In genomic region chr11:93521086-93521485, GRCh38 we compare ENCODE assay signal across 14 cellular contexts. TPM values are rescaled to one million over a fixed set of nuclear protein-coding genes. Genes with fewer than 3 reads are reported as not detected.
DNase-seq lines count a peak whose midpoint lies in the region; ATAC-seq and TF ChIP-seq lines count a peak whose summit lies in the region.
"Had no signal": no experiment of that assay in that cellular context is flagged by ENCODE, and none has a peak within 500 bp of the region (broad histone marks: within the 10 kb centered on the region; RNA-seq: fewer than 3 reads in every experiment).

No MANE protein-coding gene starts in this region.

- peak overlapping the region; percentile 21 for H3K9ac ChIP-seq in Loucy (ENCODE audit: low read depth, low read length, poor library complexity, severe bottlenecking)

- peak; percentile 73 for DNase-seq in activated CD4-positive, alpha-beta T cell treated with anti-CD3 and anti-CD28 coated beads, Interleukin-2, amount 10 ng/mL, durations not matched to agents 24 days and 14 days
- DNase-seq in activated CD4-positive, alpha-beta T cell treated with anti-CD3 and anti-CD28 coated beads, Interleukin-2, amount 50 U/mL, for 4 hours, result no peak
- DNase-seq in natural killer cell treated with Interleukin-12 subunit alpha and Interleukin-12 subunit beta and Interleukin-15 and Interleukin-18, amount 100 ng/mL, for 72 hours (ENCODE audit: low spot score), result no peak
- DNase-seq in NCI-H2029 (lab: John Stamatoyannopoulos, UW), result no peak
- DNase-seq in activated gamma-delta T cell (lab: John Stamatoyannopoulos, UW), result no peak
- DNase-seq: activated CD8-positive, alpha-beta memory T cell treated with anti-CD3 and anti-CD28 coated beads for 24 hours; cerebellar nuclear complex; kidney; NCI-H2227 treated with DMSO at 0.1 percent for 48 hours; stimulated activated CD4-positive, alpha-beta T cell treated with anti-CD3 and anti-CD28 coated beads, Interleukin-1b, Interleukin-23, amount 100 ng/mL, for 48 hours had no signal

- no peaks in the 10 kb centered on the region for H3K27me3 ChIP-seq in Loucy (ENCODE audit: insufficient read depth, low read length, poor library complexity, severe bottlenecking)

- H3K4me3 ChIP-seq in Loucy (ENCODE audit: low read length, poor library complexity, severe bottlenecking), result peak overlapping the region; percentile 15

- no peaks in the 10 kb centered on the region for H3K27me3 Mint-ChIP-seq in activated CD4-positive, alpha-beta T cell treated with anti-CD3 and anti-CD28 coated beads, Interleukin-2, amount 10 ng/mL, durations not matched to agents 24 days and 14 days
- no peaks in the 10 kb centered on the region for H3K27me3 Mint-ChIP-seq in natural killer cell treated with Interleukin-12 subunit alpha and Interleukin-12 subunit beta and Interleukin-15 and Interleukin-18, amount 100 ng/mL, for 72 hours
- H3K27me3 Mint-ChIP-seq: activated naive CD8-positive, alpha-beta T cell had no signal

- peaks cover 13% of the 10 kb centered on the region for H3K36me3 Mint-ChIP-seq in activated CD4-positive, alpha-beta T cell treated with anti-CD3 and anti-CD28 coated beads, Interleukin-2, amount 10 ng/mL, durations not matched to agents 24 days and 14 days (ENCODE audit: low read depth)
- H3K36me3 Mint-ChIP-seq in natural killer cell treated with Interleukin-12 subunit alpha and Interleukin-12 subunit beta and Interleukin-15 and Interleukin-18, amount 100 ng/mL, for 72 hours, result no peaks in the 10 kb centered on the region
- H3K36me3 Mint-ChIP-seq: activated naive CD8-positive, alpha-beta T cell had no signal

- H3K9me2 ChIP-seq in Loucy (replicated peaks; ENCODE audit: low read depth, low read length), result no peaks in the 10 kb centered on the region

- no peak overlapping the region for H2AFZ ChIP-seq in Loucy (ENCODE audit: low read length)

- H3K4me1 Mint-ChIP-seq in activated CD4-positive, alpha-beta T cell treated with anti-CD3 and anti-CD28 coated beads, Interleukin-2, amount 10 ng/mL, durations not matched to agents 24 days and 14 days, result peaks cover 70% of the 10 kb centered on the region
- H3K4me1 Mint-ChIP-seq in natural killer cell treated with Interleukin-12 subunit alpha and Interleukin-12 subunit beta and Interleukin-15 and Interleukin-18, amount 100 ng/mL, for 72 hours (ENCODE audit: low read depth in 2 of 2), result peaks cover 35 to 40% of the 10 kb centered on the region in 2 donors

- ATAC-seq in natural killer cell treated with Interleukin-12 subunit alpha and Interleukin-12 subunit beta and Interleukin-15 and Interleukin-18, amount 100 ng/mL, for 72 hours, result peak; percentile 52 to 74
- no peak for ATAC-seq in GM18868 (IDR thresholded peaks at IDR 0.05; ENCODE audit: unreplicated experiment)

- H3K9me3 Mint-ChIP-seq in activated CD4-positive, alpha-beta T cell treated with anti-CD3 and anti-CD28 coated beads, Interleukin-2, amount 10 ng/mL, durations not matched to agents 24 days and 14 days, result no peaks in the 10 kb centered on the region
- no peaks in the 10 kb centered on the region for H3K9me3 Mint-ChIP-seq in natural killer cell treated with Interleukin-12 subunit alpha and Interleukin-12 subunit beta and Interleukin-15 and Interleukin-18, amount 100 ng/mL, for 72 hours

- peak overlapping the region; percentile 69 for H3K27ac ChIP-seq in VCaP

- H3K4me2 ChIP-seq in Loucy (ENCODE audit: low read depth, low read length, poor library complexity, severe bottlenecking), result peak overlapping the region; percentile 60

- H3F3A ChIP-seq in Loucy (ENCODE audit: low read depth), result no peaks in the 10 kb centered on the region; the same call in 1 of the 2 replicates

- H3K4me1 ChIP-seq in Loucy (ENCODE audit: insufficient read depth, low read length, poor library complexity, severe bottlenecking), result peaks cover 81% of the 10 kb centered on the region

- no peaks in the 10 kb centered on the region for H3K9me3 ChIP-seq in Loucy (ENCODE audit: insufficient read depth, low read depth, low read length)

- TF ChIP-seq CTCF in Loucy (conservative IDR thresholded peaks at IDR 0.05; ENCODE audit: low read length), result no peak
- no peak for TF ChIP-seq CTCF in VCaP (conservative IDR thresholded peaks at IDR 0.05)

- H3K27ac Mint-ChIP-seq in activated CD4-positive, alpha-beta T cell treated with anti-CD3 and anti-CD28 coated beads, Interleukin-2, amount 10 ng/mL, durations not matched to agents 24 days and 14 days, result peak overlapping the region; percentile 56
- H3K27ac Mint-ChIP-seq in natural killer cell treated with Interleukin-12 subunit alpha and Interleukin-12 subunit beta and Interleukin-15 and Interleukin-18, amount 100 ng/mL, for 72 hours, result no peak overlapping the region
- H3K27ac Mint-ChIP-seq: activated naive CD8-positive, alpha-beta T cell had no signal

- no peaks in the 10 kb centered on the region for H3K36me3 ChIP-seq in Loucy (ENCODE audit: insufficient read depth, low read length)

- no peaks in the 10 kb centered on the region for H4K20me1 ChIP-seq in Loucy (ENCODE audit: insufficient read depth, low read length, poor library complexity, severe bottlenecking)

- peaks cover 56% of the 10 kb centered on the region for H3K79me2 ChIP-seq in Loucy (ENCODE audit: insufficient read depth, low read length)

- peak overlapping the region; percentile 57 for H3K4me3 Mint-ChIP-seq in activated CD4-positive, alpha-beta T cell treated with anti-CD3 and anti-CD28 coated beads, Interleukin-2, amount 10 ng/mL, durations not matched to agents 24 days and 14 days
- H3K4me3 Mint-ChIP-seq in natural killer cell treated with Interleukin-12 subunit alpha and Interleukin-12 subunit beta and Interleukin-15 and Interleukin-18, amount 100 ng/mL, for 72 hours, result peak overlapping the region; percentile 15
- H3K4me3 Mint-ChIP-seq: activated naive CD8-positive, alpha-beta T cell had no signal

- intact Hi-C loops in activated CD4-positive, alpha-beta T cell treated with anti-CD3 and anti-CD28 coated beads, Interleukin-2, amount 10 ng/mL, durations not matched to agents 24 days and 14 days (cut with micrococcal nuclease), result no loop called here

RNA-seq across cellular contexts. Expression of gene SMCO4, which starts 22.1 kb away (rescaled TPM):
- total RNA-seq in activated CD4-positive, alpha-beta T cell treated with anti-CD3 and anti-CD28 coated beads, Interleukin-2, amount 10 ng/mL, durations not matched to agents 24 days and 14 days, result 30.0 and 33.7 TPM in 2 replicates
- 10 to 100 TPM; 12.7 to 17.9 TPM for total RNA-seq in natural killer cell treated with Interleukin-12 subunit alpha and Interleukin-12 subunit beta and Interleukin-15 and Interleukin-18, amount 100 ng/mL, for 72 hours
